ENCODE assay signal across 8 cellular contexts in genomic region chr4:145936142-145937020, GRCh38. TPM values are rescaled to one million over a fixed set of nuclear protein-coding genes. Genes with fewer than 3 reads are reported as not detected.
DNase-seq lines count a peak whose midpoint lies in the region; ATAC-seq, FAIRE-seq and TF ChIP-seq lines count a peak whose summit lies in the region.

No MANE protein-coding gene starts in this region.

- DNase-seq in NCI-H1417 (lab: John Stamatoyannopoulos, UW) (peak; percentile 59 to 91 (median 86)), NCI-H1417 treated with DMSO at 0.1 percent for 48 hours (lab: John Stamatoyannopoulos, UW) (no peak), NCI-H128 (lab: John Stamatoyannopoulos, UW; ENCODE audit: unreplicated experiment) (peak; percentile 41), WTC11 (ENCODE audit: low spot score) (peak; percentile 78), caudate nucleus (lab: John Stamatoyannopoulos, UW) (peak in 57 of 61 donors; percentile 8 to 87 (median 70)), keratinocyte (ENCODE audit: low read depth, low spot score) (no peak)
- peak; percentile 27 to 39 for DNase-seq in stimulated activated CD4-positive, alpha-beta T cell treated with anti-CD3 and anti-CD28 coated beads, Interleukin-15, amount 100 ng/mL, for 1 hour (ENCODE audit: low read depth in 1 of 2, low spot score in 1 of 2)

- no peaks in the 10 kb centered on the region for H3K27me3 ChIP-seq in keratinocyte (ENCODE audit: control insufficient read depth, extremely low read depth, insufficient read depth, low read length)

- peak overlapping the region; percentile 83 for H3K9ac ChIP-seq in keratinocyte (ENCODE audit: control insufficient read depth, extremely low read depth, insufficient read depth, low read length)

- CTCF ChIA-PET in WTC11 (lab: Charles Lee): interaction anchor here (0.6 kb wide), 1 partner anchor 9 kb away, joined by 7 read pairs; no protein-coding TSS in a partner anchor

- H3K9me1 ChIP-seq in keratinocyte (ENCODE audit: control insufficient read depth, extremely low read depth, insufficient read depth, low read length): no peaks in the 10 kb centered on the region

- peak overlapping the region; percentile 83 for H3K4me2 ChIP-seq in keratinocyte (ENCODE audit: control insufficient read depth, extremely low read depth, insufficient read depth, low read depth, low read length)

- ATAC-seq in HG02610 (IDR thresholded peaks at IDR 0.05; ENCODE audit: unreplicated experiment): peak; percentile 44
- ATAC-seq in WTC11: peak; percentile 46

- no peaks in the 10 kb centered on the region for H3K27me3 Mint-ChIP-seq in WTC11 (ENCODE audit: low read depth)

- no peak for FAIRE-seq in keratinocyte (lab: Jason Lieb, UNC)

- no peaks in the 10 kb centered on the region for H3K36me3 ChIP-seq in keratinocyte (ENCODE audit: control insufficient read depth in 2 of 2, extremely low read depth in 1 of 2, insufficient read depth in 2 of 2, low read length in 2 of 2)

- H3K4me3 ChIP-seq in keratinocyte (ENCODE audit: control insufficient read depth in 2 of 3, extremely low read depth in 1 of 3, insufficient read depth in 2 of 3, low read depth in 1 of 3, low read length in 3 of 3): peak overlapping the region; percentile 77 to 89 (median 80)

- TF ChIP-seq CTCF in WTC11 (IDR thresholded peaks at IDR 0.05): no peak
- peak; percentile 5 to 28 (median 24) for TF ChIP-seq CTCF in keratinocyte (optimal IDR thresholded peaks at IDR 0.05 in 1 of 3, IDR thresholded peaks at IDR 0.05 in 1 of 3, conservative IDR thresholded peaks at IDR 0.05 in 1 of 3; ENCODE audit: extremely low read depth in 1 of 3, insufficient read depth in 2 of 3, low read length in 3 of 3)

- H3K9me3 Mint-ChIP-seq in WTC11: no peaks in the 10 kb centered on the region

- H3K4me3 Mint-ChIP-seq in WTC11: peak overlapping the region; percentile 83

- peak overlapping the region; percentile 98 for H3K27ac Mint-ChIP-seq in WTC11

- peak overlapping the region; percentile 43 for H2AFZ ChIP-seq in keratinocyte (ENCODE audit: control insufficient read depth, low read length)

- dilution Hi-C loops in keratinocyte (cut with MboI; ENCODE audit: extremely low pct_ligation_motif_present, low sequenced_read_pairs): no loop called here

- H3K36me3 Mint-ChIP-seq in WTC11: no peaks in the 10 kb centered on the region

- no peaks in the 10 kb centered on the region for H4K20me1 ChIP-seq in keratinocyte (ENCODE audit: control insufficient read depth, extremely low read depth, insufficient read depth, low read length)

- no peaks in the 10 kb centered on the region for H3K9me3 ChIP-seq in keratinocyte (ENCODE audit: control insufficient read depth, low read depth, low read length)

- H3K79me2 ChIP-seq in keratinocyte (ENCODE audit: control insufficient read depth, insufficient read depth, low read length): peaks cover 27% of the 10 kb centered on the region

- H3K4me1 Mint-ChIP-seq in WTC11: peaks cover 54% of the 10 kb centered on the region

- H3K27ac ChIP-seq in caudate nucleus (ENCODE audit: low read depth, low read length): peak overlapping the region; percentile 91
- H3K27ac ChIP-seq in keratinocyte (ENCODE audit: control insufficient read depth, insufficient read depth, low read length): peak overlapping the region; percentile 73

- peaks cover 23% of the 10 kb centered on the region for H3K4me1 ChIP-seq in keratinocyte (ENCODE audit: control insufficient read depth, extremely low read depth, insufficient read depth, low read length)

- POLR2A ChIA-PET in WTC11 (lab: Charles Lee): interaction anchor here (0.6 kb wide), 2 partner anchors 165 to 727 kb away, joined by 3 read pairs; no protein-coding TSS in a partner anchor

TF ChIP-seq in WTC11, 78 proteins besides CTCF, POLR2A, EP300 and RAD21 (continues in another document):
- TF ChIP-seq HMGXB4 (CRISPR knock-in tag; IDR thresholded peaks at IDR 0.05) (no peak), CREB1 (CRISPR knock-in tag; IDR thresholded peaks at IDR 0.05) (no peak), ESRRA (CRISPR knock-in tag; IDR thresholded peaks at IDR 0.05; ENCODE audit: borderline replicate concordance) (no peak), JAZF1 (CRISPR knock-in tag; IDR thresholded peaks at IDR 0.05) (no peak), ZNF281 (CRISPR knock-in tag; IDR thresholded peaks at IDR 0.05) (0 out of 2 replicates have a peak, but pooled peaks have one; percentile 70), PRRX2 (CRISPR knock-in tag; IDR thresholded peaks at IDR 0.05) (no peak), FOXP1 (CRISPR knock-in tag; IDR thresholded peaks at IDR 0.05; ENCODE audit: borderline replicate concordance) (peak; percentile 74), RORB (CRISPR knock-in tag; IDR thresholded peaks at IDR 0.05) (no peak), TEAD4 (CRISPR knock-in tag; IDR thresholded peaks at IDR 0.05) (0 out of 2 replicates have a peak, but pooled peaks have one; percentile 10), GRHL2 (CRISPR knock-in tag; IDR thresholded peaks at IDR 0.05; ENCODE audit: insufficient replicate concordance, severe bottlenecking) (no peak), SP1 (CRISPR knock-in tag; conservative IDR thresholded peaks at IDR 0.05) (no peak), ETV6 (CRISPR knock-in tag; IDR thresholded peaks at IDR 0.05) (0 out of 2 replicates have a peak, but pooled peaks have one; percentile 43)
- TF ChIP-seq, protein P1, sequence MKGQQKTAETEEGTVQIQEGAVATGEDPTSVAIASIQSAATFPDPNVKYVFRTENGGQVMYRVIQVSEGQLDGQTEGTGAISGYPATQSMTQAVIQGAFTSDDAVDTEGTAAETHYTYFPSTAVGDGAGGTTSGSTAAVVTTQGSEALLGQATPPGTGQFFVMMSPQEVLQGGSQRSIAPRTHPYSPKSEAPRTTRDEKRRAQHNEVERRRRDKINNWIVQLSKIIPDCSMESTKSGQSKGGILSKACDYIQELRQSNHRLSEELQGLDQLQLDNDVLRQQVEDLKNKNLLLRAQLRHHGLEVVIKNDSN (CRISPR knock-in tag; IDR thresholded peaks at IDR 0.05): no peak
- TF ChIP-seq, protein P2, sequence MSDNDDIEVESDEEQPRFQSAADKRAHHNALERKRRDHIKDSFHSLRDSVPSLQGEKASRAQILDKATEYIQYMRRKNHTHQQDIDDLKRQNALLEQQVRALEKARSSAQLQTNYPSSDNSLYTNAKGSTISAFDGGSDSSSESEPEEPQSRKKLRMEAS (CRISPR knock-in tag; IDR thresholded peaks at IDR 0.05): no peak; the same call in 1 of the 2 replicates

RNA-seq across cellular contexts. Expression of gene ZNF827, which starts 2.2 kb away (rescaled TPM):
- 25.0 to 26.8 TPM (median 25.6 TPM) in 3 replicates for total RNA-seq in WTC11 (2021)
- polyA plus RNA-seq in keratinocyte: 4.7 to 9.8 TPM (median 5.2 TPM) in 3 replicates
- polyA plus RNA-seq in keratinocyte (2011; ENCODE audit: low read depth): 1.3 TPM
- 4.2 and 9.1 TPM in 2 replicates for polyA plus RNA-seq in keratinocyte (2011; cell fraction: cytosol; rRNA removed)
- polyA plus RNA-seq in keratinocyte (2011; cell fraction: nucleus; rRNA removed): 26.0 and 34.8 TPM in 2 replicates
- 2.9 and 8.4 TPM in 2 replicates for polyA plus RNA-seq in keratinocyte (2012; ENCODE audit: low replicate concordance)
- polyA minus RNA-seq in keratinocyte: 15.7 to 39.9 TPM (median 16.4 TPM) in 3 replicates
- polyA minus RNA-seq in keratinocyte (2011; cell fraction: cytosol; rRNA and poly(A)+ RNA removed): 10.4 TPM
- 29.2 and 32.5 TPM in 2 replicates for polyA minus RNA-seq in keratinocyte (2011; cell fraction: nucleus; rRNA and poly(A)+ RNA removed)

Comparison
In these comparisons a context has a peak if more than half of its experiments do, and no peak if none do; other contexts are left out.
1. DNase-seq: peak in NCI-H1417 (3 of 3), NCI-H128 (single experiment), WTC11 (single experiment), caudate nucleus (57 of 61) and stimulated activated CD4-positive, alpha-beta T cell treated with anti-CD3 and anti-CD28 coated beads, Interleukin-15, amount 100 ng/mL, for 1 hour (2 of 2); none in NCI-H1417 treated with DMSO at 0.1 percent for 48 hours (single experiment) and keratinocyte (single experiment).